In genomic region chr19:6503407-6504201, GRCh38 we compare ENCODE assay signal across 19 cellular contexts. TPM values are rescaled to one million over a fixed set of nuclear protein-coding genes. Genes with fewer than 3 reads are reported as not detected.
DNase-seq lines count a peak whose midpoint lies in the region; ATAC-seq and TF ChIP-seq lines count a peak whose summit lies in the region.
"Had no signal": no experiment of that assay in that cellular context is flagged by ENCODE, and none has a peak within 500 bp of the region (broad histone marks: within the 10 kb centered on the region; RNA-seq: fewer than 3 reads in every experiment).

No MANE protein-coding gene starts in this region.

- ATAC-seq in Right ventricle myocardium superior (ENCODE audit: poor library complexity) (peak; percentile 34), HG02973 (IDR thresholded peaks at IDR 0.05; ENCODE audit: unreplicated experiment) (no peak)
- ATAC-seq in stimulated activated effector memory CD8-positive, alpha-beta T cell treated with anti-CD3 and anti-CD28 coated beads, Interleukin-12 subunit alpha, Interleukin-12 subunit beta, amount 100 ng/mL, for 72 hours: no peak

- H3K4me3 ChIP-seq in dorsolateral prefrontal cortex: no peak overlapping the region
- H3K4me3 ChIP-seq: esophagus squamous epithelium, vagina had no signal

- H3K27ac ChIP-seq in dorsolateral prefrontal cortex: peak overlapping the region in 55 of 59 donors; percentile 7 to 99 (median 98)
- H3K27ac ChIP-seq: esophagus squamous epithelium, vagina had no signal

- H3K36me3 Mint-ChIP-seq in stimulated activated effector memory CD8-positive, alpha-beta T cell treated with anti-CD3 and anti-CD28 coated beads, Interleukin-12 subunit alpha, Interleukin-12 subunit beta, amount 100 ng/mL, for 72 hours: peaks cover 7% of the 10 kb centered on the region

- no peaks in the 10 kb centered on the region for H3K9me3 Mint-ChIP-seq in stimulated activated effector memory CD8-positive, alpha-beta T cell treated with anti-CD3 and anti-CD28 coated beads, Interleukin-12 subunit alpha, Interleukin-12 subunit beta, amount 100 ng/mL, for 72 hours
- H3K9me3 Mint-ChIP-seq: activated CD8-positive, alpha-beta T cell treated with anti-CD3 and anti-CD28 coated beads for 36 hours had no signal

- peaks cover 7% of the 10 kb centered on the region for H3K4me1 Mint-ChIP-seq in stimulated activated effector memory CD8-positive, alpha-beta T cell treated with anti-CD3 and anti-CD28 coated beads, Interleukin-12 subunit alpha, Interleukin-12 subunit beta, amount 100 ng/mL, for 72 hours

- DNase-seq in Right ventricle myocardium superior: peak; percentile 52
- no peak for DNase-seq in cardiac septum (ENCODE audit: low spot score)
- DNase-seq in SK-MEL-5 (ENCODE audit: low read depth, low spot score): peak; percentile 73
- no peak for DNase-seq in dorsolateral prefrontal cortex
- DNase-seq in stimulated activated effector memory CD8-positive, alpha-beta T cell treated with anti-CD3 and anti-CD28 coated beads, Interleukin-12 subunit alpha, Interleukin-12 subunit beta, amount 100 ng/mL, for 72 hours (ENCODE audit: low spot score in 2 of 2): no peak
- DNase-seq in cerebellar cortex (ENCODE audit: low spot score): no peak
- no peak for DNase-seq in SKM-1 (lab: John Stamatoyannopoulos, UW; ENCODE audit: unreplicated experiment)
- DNase-seq: activated CD8-positive, alpha-beta T cell treated with anti-CD3 and anti-CD28 coated beads for 36 hours; activated effector memory CD4-positive, alpha-beta T cell treated with Interleukin-2 at 50 U/mL for 16 hours; esophagus squamous epithelium; KG1; kidney glomerular epithelial cell; NCI-H1417 treated with DMSO at 0.1 percent for 48 hours; NCI-H226; SHP77 treated with DMSO at 0.1 percent for 48 hours; T1000 had no signal

- intact Hi-C loops in Right ventricle myocardium superior (cut with DNase I) (no loop called here), cardiac septum (cut with DNase I) (no loop called here), dorsolateral prefrontal cortex (cut with DNase I) (loop anchor here in 1 of 2 donors (5.0 kb wide), 2 partner anchors 41 to 76 kb away; partner anchors contain the start of gene CRB3)

- no peak overlapping the region for H3K27ac Mint-ChIP-seq in stimulated activated effector memory CD8-positive, alpha-beta T cell treated with anti-CD3 and anti-CD28 coated beads, Interleukin-12 subunit alpha, Interleukin-12 subunit beta, amount 100 ng/mL, for 72 hours
- H3K27ac Mint-ChIP-seq: activated CD8-positive, alpha-beta T cell treated with anti-CD3 and anti-CD28 coated beads for 36 hours; progenitor cell of endocrine pancreas had no signal

- in situ Hi-C loops in SK-MEL-5 (cut with HindIII; ENCODE audit: low pct_unique_long_range_greater_than_20kb, low sequenced_read_pairs): no loop called here

- no peak for TF ChIP-seq CTCF in dorsolateral prefrontal cortex (IDR thresholded peaks at IDR 0.05 in 54 of 56, conservative IDR thresholded peaks at IDR 0.05 in 2 of 56; ENCODE audit: low read depth in 1 of 56, partially characterized antibody in 56 of 56)

- peak overlapping the region; percentile 85 for H3K4me3 Mint-ChIP-seq in stimulated activated effector memory CD8-positive, alpha-beta T cell treated with anti-CD3 and anti-CD28 coated beads, Interleukin-12 subunit alpha, Interleukin-12 subunit beta, amount 100 ng/mL, for 72 hours

- H3K27me3 ChIP-seq in dorsolateral prefrontal cortex: peaks cover 0 to 4% (median 0%) of the 10 kb centered on the region in 45 donors
- H3K27me3 ChIP-seq: vagina had no signal

RNA-seq across cellular contexts. Expression of gene TUBB4A, which starts 1.5 kb away (rescaled TPM):
- total RNA-seq in Right ventricle myocardium superior: 10.8 TPM
- total RNA-seq in cardiac septum: 0.40 TPM
- 19.8 and 24.0 TPM in 2 replicates for total RNA-seq in SK-MEL-5 (2014; rRNA removed; shearing (Covaris generic))
- polyA plus RNA-seq in SK-MEL-5 (2015; cell fraction: cytosol; rRNA removed): 197 and 275 TPM in 2 replicates
- 35.1 and 72.8 TPM in 2 replicates for polyA plus RNA-seq in SK-MEL-5 (2015; cell fraction: nucleus; rRNA removed)
- total RNA-seq in dorsolateral prefrontal cortex: 1,000 to 10,000 TPM in 16 of 120 experiments, 100 to 1,000 TPM in 104; 306 to 1,743 (median 779) TPM

RNA-seq across cellular contexts. Expression of gene DENND1C, which starts 22.0 kb away (rescaled TPM):
- total RNA-seq in Right ventricle myocardium superior (0.35 TPM), cardiac septum (0.78 TPM), dorsolateral prefrontal cortex (1 to 10 TPM in 117 of 120 experiments, under 1 TPM in 3; 0.65 to 5.4 (median 2.4) TPM)
- total RNA-seq in SK-MEL-5 (2014; rRNA removed; shearing (Covaris generic)): not detected in 2 replicates
- 0.06 TPM in 1 of 2 replicates, not detected in the other for polyA plus RNA-seq in SK-MEL-5 (2015; cell fraction: cytosol; rRNA removed)
- 0.07 TPM in 1 of 2 replicates, not detected in the other for polyA plus RNA-seq in SK-MEL-5 (2015; cell fraction: nucleus; rRNA removed)

RNA-seq across cellular contexts. Expression of gene TNFSF9, which starts 27.2 kb away (rescaled TPM):
- total RNA-seq in Right ventricle myocardium superior: 0.51 TPM
- total RNA-seq in cardiac septum: not detected
- total RNA-seq in SK-MEL-5 (2014; rRNA removed; shearing (Covaris generic)): 10.9 and 13.7 TPM in 2 replicates
- 11.1 and 11.4 TPM in 2 replicates for polyA plus RNA-seq in SK-MEL-5 (2015; cell fraction: cytosol; rRNA removed)
- 5.9 and 8.4 TPM in 2 replicates for polyA plus RNA-seq in SK-MEL-5 (2015; cell fraction: nucleus; rRNA removed)
- 10 to 100 TPM in 3 of 120 experiments, 1 to 10 TPM in 117; 2.4 to 16.3 (median 4.8) TPM for total RNA-seq in dorsolateral prefrontal cortex
- total RNA-seq: progenitor cell of endocrine pancreas had no signal

RNA-seq across cellular contexts. Expression of gene CRB3, which starts 39.5 kb away (rescaled TPM):
- not detected for total RNA-seq in Right ventricle myocardium superior
- total RNA-seq in cardiac septum: not detected
- 0.24 and 0.58 TPM in 2 replicates for total RNA-seq in SK-MEL-5 (2014; rRNA removed; shearing (Covaris generic))
- polyA plus RNA-seq in SK-MEL-5 (2015; cell fraction: cytosol; rRNA removed): 0.57 TPM in 1 of 2 replicates, not detected in the other
- not detected in 2 replicates for polyA plus RNA-seq in SK-MEL-5 (2015; cell fraction: nucleus; rRNA removed)
- 1 to 10 TPM in 23 of 120 experiments, under 1 TPM in 49, not detected in 48; 0.36 to 2.8 (median 0.83) TPM for total RNA-seq in dorsolateral prefrontal cortex

RNA-seq across cellular contexts. Expression of gene SLC25A23, which starts 44.0 kb away (rescaled TPM):
- 87.0 TPM for total RNA-seq in Right ventricle myocardium superior
- 143 TPM for total RNA-seq in cardiac septum
- total RNA-seq in SK-MEL-5 (2014; rRNA removed; shearing (Covaris generic)): 48.3 and 49.6 TPM in 2 replicates
- polyA plus RNA-seq in SK-MEL-5 (2015; cell fraction: cytosol; rRNA removed): 73.0 and 80.1 TPM in 2 replicates
- polyA plus RNA-seq in SK-MEL-5 (2015; cell fraction: nucleus; rRNA removed): 25.2 and 28.1 TPM in 2 replicates
- total RNA-seq in dorsolateral prefrontal cortex: 100 to 1,000 TPM; 113 to 321 (median 206) TPM

Comparison
In these comparisons a context has a peak if more than half of its experiments do, and no peak if none do; other contexts are left out.
1. DNase-seq: peak in Right ventricle myocardium superior (single experiment) and SK-MEL-5 (single experiment); none in cardiac septum (single experiment), dorsolateral prefrontal cortex (0 of 10), stimulated activated effector memory CD8-positive, alpha-beta T cell treated with anti-CD3 and anti-CD28 coated beads, Interleukin-12 subunit alpha, Interleukin-12 subunit beta, amount 100 ng/mL, for 72 hours (0 of 2), cerebellar cortex (single experiment) and SKM-1 (single experiment).
2. RNA of gene TUBB4A, which starts 1.5 kb away (total RNA-seq): 306 to 1,743 TPM in dorsolateral prefrontal cortex; 19.8 to 24.0 TPM in SK-MEL-5, 10.8 TPM in Right ventricle myocardium superior (single experiment) and 0.40 TPM in cardiac septum (single experiment); every median in the first group is over 10 times any median in the second.